In the genomic region with DNA sequence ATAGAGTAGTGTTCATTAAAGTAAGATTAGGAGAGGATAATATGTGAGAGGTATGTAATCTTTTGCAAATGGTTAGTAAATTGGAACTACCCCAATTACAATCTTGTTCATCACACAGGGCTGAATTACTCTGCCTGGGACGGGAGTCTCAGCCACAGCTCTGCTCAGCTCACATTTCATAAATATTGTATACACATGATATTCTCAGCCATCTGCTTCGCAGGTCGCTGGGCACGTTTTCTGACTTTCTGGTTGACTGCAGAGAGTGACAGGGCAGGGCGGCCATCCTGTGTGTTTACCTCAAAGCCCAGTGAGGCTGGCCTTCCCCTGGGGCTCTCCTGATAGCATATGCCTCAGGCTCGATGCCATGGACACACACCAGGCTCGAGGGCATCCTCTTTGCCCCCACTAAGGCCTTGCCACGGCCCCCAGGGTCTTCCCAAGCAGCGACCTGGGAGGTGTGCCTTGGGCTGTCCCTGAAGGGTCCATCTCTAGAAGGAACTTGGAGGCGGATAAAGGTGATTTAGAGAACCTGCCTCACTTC, we compare ENCODE assay signal across 16 cellular contexts.
DNase-seq lines count a peak whose midpoint lies in the region; ATAC-seq and TF ChIP-seq lines count a peak whose summit lies in the region.
"Had no signal": no experiment of that assay in that cellular context is flagged by ENCODE, and none has a peak within 500 bp of the region (broad histone marks: within the 10 kb centered on the region; RNA-seq: fewer than 3 reads in every experiment).

No MANE protein-coding gene starts in this region.

- peak overlapping the region; percentile 48 for H3K27ac Mint-ChIP-seq in glutamatergic neuron (ENCODE audit: unreplicated experiment)
- no peak overlapping the region for H3K27ac Mint-ChIP-seq in neural progenitor cell

- no peak overlapping the region for H3K27ac ChIP-seq in neural progenitor cell

- H3F3A ChIP-seq in neural progenitor cell (ENCODE audit: low read depth) = no peaks in the 10 kb centered on the region

- no peak overlapping the region for H2AFZ ChIP-seq in neural progenitor cell (replicated peaks)

- no peak overlapping the region for H3K4me2 ChIP-seq in neural progenitor cell

- TF ChIP-seq CTCF in glutamatergic neuron (IDR thresholded peaks at IDR 0.05; ENCODE audit: partially characterized antibody, unreplicated experiment) = no peak
- TF ChIP-seq CTCF in neural progenitor cell (IDR thresholded peaks at IDR 0.05) = no peak

- no peaks in the 10 kb centered on the region for H3K79me2 ChIP-seq in neural progenitor cell (ENCODE audit: low read depth)

- peaks cover 18% of the 10 kb centered on the region for H3K27me3 Mint-ChIP-seq in glutamatergic neuron (ENCODE audit: unreplicated experiment)
- H3K27me3 Mint-ChIP-seq in neural progenitor cell (ENCODE audit: insufficient read depth, low read depth) = peaks cover 23% of the 10 kb centered on the region

- H3K27me3 ChIP-seq in neural progenitor cell = no peaks in the 10 kb centered on the region

- no peaks in the 10 kb centered on the region for H3K36me3 ChIP-seq in neural progenitor cell

- peaks cover 29% of the 10 kb centered on the region for H3K4me1 Mint-ChIP-seq in glutamatergic neuron (ENCODE audit: low read depth, unreplicated experiment)
- H3K4me1 Mint-ChIP-seq in neural progenitor cell = peaks cover 10% of the 10 kb centered on the region
- H3K4me1 Mint-ChIP-seq: CD14-positive monocyte had no signal

- DNase-seq in NCI-H1092 treated with DMSO at 0.1 percent for 48 hours (lab: John Stamatoyannopoulos, UW) = peak; percentile 24
- no peak for DNase-seq in NCI-H1092 (lab: John Stamatoyannopoulos, UW)
- DNase-seq in COLO668 (lab: John Stamatoyannopoulos, UW; ENCODE audit: unreplicated experiment) = peak; percentile 24
- peak; percentile 55 for DNase-seq in NCI-H2107 treated with DMSO at 0.1 percent for 48 hours (lab: John Stamatoyannopoulos, UW; ENCODE audit: unreplicated experiment)
- DNase-seq in glutamatergic neuron = no peak
- DNase-seq in left colon = no peak
- DNase-seq in neural progenitor cell (ENCODE audit: low spot score) = no peak
- DNase-seq: Calu3, EL, KBM-7, NCI-H1105, NCI-H774, SHP77 treated with DMSO at 0.1 percent for 48 hours, T-helper 2 cell had no signal

- H3K9me3 Mint-ChIP-seq in glutamatergic neuron (ENCODE audit: unreplicated experiment) (peaks cover 11% of the 10 kb centered on the region), neural progenitor cell (no peaks in the 10 kb centered on the region)

- ATAC-seq in left colon (no peak), GM18520 (IDR thresholded peaks at IDR 0.05; ENCODE audit: unreplicated experiment) (no peak)

- no peaks in the 10 kb centered on the region for H3K9me3 ChIP-seq in neural progenitor cell (ENCODE audit: low read depth)

- no peaks in the 10 kb centered on the region for H3K36me3 Mint-ChIP-seq in glutamatergic neuron (ENCODE audit: unreplicated experiment)
- no peaks in the 10 kb centered on the region for H3K36me3 Mint-ChIP-seq in neural progenitor cell
- H3K36me3 Mint-ChIP-seq: CD14-positive monocyte had no signal

- H3K4me3 ChIP-seq in neural progenitor cell = no peak overlapping the region

- H3K4me3 Mint-ChIP-seq in glutamatergic neuron (ENCODE audit: unreplicated experiment) (no peak overlapping the region), neural progenitor cell (no peak overlapping the region)
- H3K4me3 Mint-ChIP-seq: CD14-positive monocyte had no signal

- no peaks in the 10 kb centered on the region for H4K20me1 ChIP-seq in neural progenitor cell (ENCODE audit: low read depth)

- no peak overlapping the region for H3K9ac ChIP-seq in neural progenitor cell

- intact Hi-C loops in left colon (cut with DNase I, micrococcal nuclease) = no loop called here

- no peaks in the 10 kb centered on the region for H3K4me1 ChIP-seq in neural progenitor cell

Comparison
In these comparisons a context has a peak if more than half of its experiments do, and no peak if none do; other contexts are left out.
1. DNase-seq: peak in NCI-H1092 treated with DMSO at 0.1 percent for 48 hours (single experiment), COLO668 (single experiment) and NCI-H2107 treated with DMSO at 0.1 percent for 48 hours (single experiment); none in NCI-H1092 (single experiment), glutamatergic neuron (single experiment), left colon (0 of 2) and neural progenitor cell (single experiment).